Comparison of ENCODE assay signal across 16 cellular contexts in genomic region chr7:143392875-143393266, GRCh38. TPM values are rescaled to one million over a fixed set of nuclear protein-coding genes. Genes with fewer than 3 reads are reported as not detected.
DNase-seq lines count a peak whose midpoint lies in the region; ATAC-seq and TF ChIP-seq lines count a peak whose summit lies in the region.
"Had no signal": no experiment of that assay in that cellular context is flagged by ENCODE, and none has a peak within 500 bp of the region (broad histone marks: within the 10 kb centered on the region; RNA-seq: fewer than 3 reads in every experiment).

No MANE protein-coding gene starts in this region.

- no peaks in the 10 kb centered on the region for H3K27me3 ChIP-seq in left ventricle myocardium inferior (ENCODE audit: low read depth)
- no peaks in the 10 kb centered on the region for H3K27me3 ChIP-seq in gastrocnemius medialis

- H3K27ac ChIP-seq in left ventricle myocardium inferior (replicated peaks) (peak overlapping the region; percentile 93), gastrocnemius medialis (peak overlapping the region in 3 of 4 donors; percentile 70 to 79 (median 74))
- H3K27ac ChIP-seq: WERI-Rb-1 had no signal

- intact Hi-C loops in left ventricle myocardium inferior (cut with micrococcal nuclease), result no loop called here
- intact Hi-C loops in gastrocnemius medialis (cut with DNase I; ENCODE audit: low total_unique reads), result no loop called here

- TF ChIP-seq CTCF in left ventricle myocardium inferior (IDR thresholded peaks at IDR 0.05; ENCODE audit: borderline replicate concordance), result no peak
- no peak for TF ChIP-seq CTCF in gastrocnemius medialis (IDR thresholded peaks at IDR 0.05 in 4 of 5, conservative IDR thresholded peaks at IDR 0.05 in 1 of 5)

- DNase-seq in EH (ENCODE audit: low read depth) (peak; percentile 37), left ventricle myocardium inferior (no peak), gastrocnemius medialis (no peak)
- no peak for DNase-seq in activated CD4-positive, alpha-beta T cell treated with anti-CD3 and anti-CD28 coated beads, Interleukin-2, amount 50 U/mL, for 4 hours
- DNase-seq: COR-L47; NCI-H1930; NCI-H510A; stimulated activated CD4-positive, alpha-beta T cell treated with anti-CD3 and anti-CD28 coated beads, Interleukin-4, amount 100 ng/mL, for 24 hours; WERI-Rb-1 had no signal

- ATAC-seq in SK-N-SH treated with all-trans-retinoic acid at 6 μM for 48 hours (peak; percentile 0), gastrocnemius medialis (no peak), GM21447 (IDR thresholded peaks at IDR 0.05; ENCODE audit: unreplicated experiment) (no peak), GM18907 (IDR thresholded peaks at IDR 0.05; ENCODE audit: unreplicated experiment) (no peak), GM19455 (IDR thresholded peaks at IDR 0.05; ENCODE audit: unreplicated experiment) (no peak)
- ATAC-seq: Panc1 had no signal

- peaks cover 41% of the 10 kb centered on the region for H3K36me3 ChIP-seq in left ventricle myocardium inferior
- H3K36me3 ChIP-seq in gastrocnemius medialis, result peaks cover 0 to 49% of the 10 kb centered on the region in 2 donors

- H3K4me3 ChIP-seq in left ventricle myocardium inferior (no peak overlapping the region), gastrocnemius medialis (no peak overlapping the region)
- H3K4me3 ChIP-seq: HAP-1 had no signal

- TF ChIP-seq POLR2A in gastrocnemius medialis (IDR thresholded peaks at IDR 0.05), result no peak

- in situ Hi-C loops in gastrocnemius medialis (cut with MboI; ENCODE audit: low sequenced_read_pairs in 4 of 4), result no loop called here

- peaks cover 82% of the 10 kb centered on the region for H3K4me1 ChIP-seq in left ventricle myocardium inferior
- H3K4me1 ChIP-seq in gastrocnemius medialis, result peaks cover 16 to 34% of the 10 kb centered on the region in 2 donors
- H3K4me1 ChIP-seq: HAP-1 had no signal

- no peaks in the 10 kb centered on the region for H3K9me3 ChIP-seq in left ventricle myocardium inferior (replicated peaks)
- H3K9me3 ChIP-seq in gastrocnemius medialis, result no peaks in the 10 kb centered on the region
- H3K9me3 ChIP-seq: HAP-1 had no signal

TF ChIP-seq in SK-N-SH treated with all-trans-retinoic acid at 6 μM for 48 hours, 23 proteins besides CTCF, POLR2A, EP300 and RAD21:
- TF ChIP-seq OSR1 (CRISPR knock-in tag; IDR thresholded peaks at IDR 0.05) (no peak), ZNF8 (CRISPR knock-in tag; IDR thresholded peaks at IDR 0.05) (no peak), TSHZ2 (CRISPR knock-in tag; IDR thresholded peaks at IDR 0.05) (no peak), RARB (CRISPR knock-in tag; IDR thresholded peaks at IDR 0.05) (no peak), ARNTL (CRISPR knock-in tag; IDR thresholded peaks at IDR 0.05; ENCODE audit: borderline replicate concordance, low read depth) (no peak)

RNA-seq across cellular contexts. Expression of gene ZYX, which starts 11.7 kb away (rescaled TPM):
- 68.4 TPM for total RNA-seq in left ventricle myocardium inferior
- 10 to 100 TPM; 27.1 to 81.8 (median 43.2) TPM for total RNA-seq in gastrocnemius medialis

RNA-seq across cellular contexts. Expression of gene EPHA1, which starts 15.8 kb away (rescaled TPM):
- total RNA-seq in left ventricle myocardium inferior, result not detected
- not detected for total RNA-seq in gastrocnemius medialis

RNA-seq across cellular contexts. Expression of gene FAM131B, which starts 30.4 kb away (rescaled TPM):
- total RNA-seq in left ventricle myocardium inferior (0.47 TPM), gastrocnemius medialis (1 to 10 TPM in 1 of 4 donors, under 1 TPM in 2, not detected in 1; 0.33 to 1.2 (median 0.38) TPM)

RNA-seq across cellular contexts. Expression of gene TAS2R60, which starts 50.4 kb away (rescaled TPM):
- total RNA-seq in left ventricle myocardium inferior, result not detected
- not detected for total RNA-seq in gastrocnemius medialis
- total RNA-seq: lung microvascular endothelial cell had no signal
